ENCODE assay signal across 1 cellular context in genomic region chr17:32297860-32298259, GRCh38.
TF ChIP-seq lines count a peak whose summit lies in the region.

No MANE protein-coding gene starts in this region.

TF ChIP-seq in K562, 482 proteins besides CTCF, POLR2A, EP300 and RAD21:
- TF ChIP-seq ZNF24 (IDR thresholded peaks at IDR 0.05), result peak; percentile 87
- no peak for TF ChIP-seq ZNF140 (CRISPR knock-in tag; IDR thresholded peaks at IDR 0.05)
- no peak for TF ChIP-seq HCFC1 (IDR thresholded peaks at IDR 0.05; ENCODE audit: low read depth, low read length)
- no peak for TF ChIP-seq ZNF12 (CRISPR knock-in tag; IDR thresholded peaks at IDR 0.05)
- TF ChIP-seq STAG1 (CRISPR knock-in tag; IDR thresholded peaks at IDR 0.05; ENCODE audit: borderline replicate concordance), result no peak
- TF ChIP-seq, protein P1, sequence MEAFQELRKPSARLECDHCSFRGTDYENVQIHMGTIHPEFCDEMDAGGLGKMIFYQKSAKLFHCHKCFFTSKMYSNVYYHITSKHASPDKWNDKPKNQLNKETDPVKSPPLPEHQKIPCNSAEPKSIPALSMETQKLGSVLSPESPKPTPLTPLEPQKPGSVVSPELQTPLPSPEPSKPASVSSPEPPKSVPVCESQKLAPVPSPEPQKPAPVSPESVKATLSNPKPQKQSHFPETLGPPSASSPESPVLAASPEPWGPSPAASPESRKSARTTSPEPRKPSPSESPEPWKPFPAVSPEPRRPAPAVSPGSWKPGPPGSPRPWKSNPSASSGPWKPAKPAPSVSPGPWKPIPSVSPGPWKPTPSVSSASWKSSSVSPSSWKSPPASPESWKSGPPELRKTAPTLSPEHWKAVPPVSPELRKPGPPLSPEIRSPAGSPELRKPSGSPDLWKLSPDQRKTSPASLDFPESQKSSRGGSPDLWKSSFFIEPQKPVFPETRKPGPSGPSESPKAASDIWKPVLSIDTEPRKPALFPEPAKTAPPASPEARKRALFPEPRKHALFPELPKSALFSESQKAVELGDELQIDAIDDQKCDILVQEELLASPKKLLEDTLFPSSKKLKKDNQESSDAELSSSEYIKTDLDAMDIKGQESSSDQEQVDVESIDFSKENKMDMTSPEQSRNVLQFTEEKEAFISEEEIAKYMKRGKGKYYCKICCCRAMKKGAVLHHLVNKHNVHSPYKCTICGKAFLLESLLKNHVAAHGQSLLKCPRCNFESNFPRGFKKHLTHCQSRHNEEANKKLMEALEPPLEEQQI (IDR thresholded peaks at IDR 0.05), result no peak
